ENCODE assay signal across 1 cellular context in genomic region chr15:51750186-51750585, GRCh38.
TF ChIP-seq lines count a peak whose summit lies in the region.

No MANE protein-coding gene starts in this region.

TF ChIP-seq in GM23338, 12 proteins besides CTCF, POLR2A, EP300 and RAD21 (continued from another document):
- TF ChIP-seq ZNF462 (CRISPR knock-in tag; IDR thresholded peaks at IDR 0.05) (no peak), REST (IDR thresholded peaks at IDR 0.05; ENCODE audit: unreplicated experiment) (no peak)
